In genomic region chr11:68397256-68397655, GRCh38 we compare ENCODE assay signal across 19 cellular contexts.
"Had no signal": no experiment of that assay in that cellular context is flagged by ENCODE, and none has a peak within 500 bp of the region (broad histone marks: within the 10 kb centered on the region; RNA-seq: fewer than 3 reads in every experiment).

No MANE protein-coding gene starts in this region.

- H3K9me3 ChIP-seq: body of pancreas, tibial nerve had no signal

- H3K27ac ChIP-seq: body of pancreas, tibial nerve had no signal

- H3K27ac Mint-ChIP-seq: activated B cell treated with CpG ODN at 0.5 μM for 24 hours; activated CD4-positive, alpha-beta T cell treated with anti-CD3 and anti-CD28 coated beads for 36 hours; activated naive CD8-positive, alpha-beta T cell treated with anti-CD3 and anti-CD28 coated beads, Interleukin-2, amount 50 U/mL, for 24 hours; endodermal cell; immature natural killer cell had no signal

- H3K9me3 Mint-ChIP-seq: activated B cell treated with CpG ODN at 0.5 μM for 24 hours; activated naive CD8-positive, alpha-beta T cell treated with anti-CD3 and anti-CD28 coated beads, Interleukin-2, amount 50 U/mL, for 24 hours; endodermal cell; immature natural killer cell had no signal

- H3K36me3 ChIP-seq: cardiac muscle cell had no signal

- ATAC-seq: activated CD4-positive, alpha-beta T cell treated with anti-CD3 and anti-CD28 coated beads for 36 hours; activated naive CD8-positive, alpha-beta T cell treated with anti-CD3 and anti-CD28 coated beads, Interleukin-2, amount 50 U/mL, for 24 hours; body of pancreas; stimulated activated naive CD8-positive, alpha-beta T cell treated with anti-CD3 and anti-CD28 coated beads, Interleukin-15, Interleukin-2, amounts not matched to agents 100 U/mL and 50 U/mL, for 24 hours had no signal

- H3K4me3 Mint-ChIP-seq: activated B cell treated with CpG ODN at 0.5 μM for 24 hours; activated CD4-positive, alpha-beta T cell treated with anti-CD3 and anti-CD28 coated beads for 36 hours; activated naive CD8-positive, alpha-beta T cell treated with anti-CD3 and anti-CD28 coated beads, Interleukin-2, amount 50 U/mL, for 24 hours; endodermal cell; immature natural killer cell had no signal

- H3K4me1 Mint-ChIP-seq: activated CD4-positive, alpha-beta T cell treated with anti-CD3 and anti-CD28 coated beads for 36 hours; activated naive CD8-positive, alpha-beta T cell treated with anti-CD3 and anti-CD28 coated beads, Interleukin-2, amount 50 U/mL, for 24 hours; endodermal cell; immature natural killer cell had no signal

- H3K4me3 ChIP-seq: body of pancreas, cardiac muscle cell, tibial nerve had no signal

- DNase-seq: activated B cell treated with CpG ODN at 0.5 μM for 24 hours; activated CD4-positive, alpha-beta T cell treated with anti-CD3 and anti-CD28 coated beads for 36 hours; activated CD4-positive, alpha-beta T cell treated with anti-CD3 and anti-CD28 coated beads, Interleukin-2, amount 50 U/mL, for 4 hours; activated gamma-delta T cell; activated naive CD4-positive, alpha-beta T cell treated with anti-CD3 and anti-CD28 coated beads, Interleukin-2, amount 50 U/mL, for 16 hours; activated naive CD8-positive, alpha-beta T cell treated with anti-CD3 and anti-CD28 coated beads, Interleukin-2, amount 50 U/mL, for 24 hours; body of pancreas; cortex of kidney; endodermal cell; immature natural killer cell; kidney glomerular epithelial cell; left ventricle myocardium superior; mammary epithelial cell; occipital lobe; stimulated activated CD4-positive, alpha-beta T cell treated with anti-CD3 and anti-CD28 coated beads, Interleukin-4, amount 100 ng/mL, for 24 hours; stimulated activated naive CD8-positive, alpha-beta T cell treated with anti-CD3 and anti-CD28 coated beads, Interleukin-15, Interleukin-2, amounts not matched to agents 100 U/mL and 50 U/mL, for 24 hours; T-helper 1 cell had no signal

- H3K27me3 ChIP-seq: body of pancreas, cardiac muscle cell, tibial nerve had no signal

- H3K27me3 Mint-ChIP-seq: activated B cell treated with CpG ODN at 0.5 μM for 24 hours; activated CD4-positive, alpha-beta T cell treated with anti-CD3 and anti-CD28 coated beads for 36 hours; activated naive CD8-positive, alpha-beta T cell treated with anti-CD3 and anti-CD28 coated beads, Interleukin-2, amount 50 U/mL, for 24 hours had no signal

- H3K36me3 Mint-ChIP-seq: immature natural killer cell had no signal
